Comparison of ENCODE assay signal across 8 cellular contexts in genomic region chr3:12750223-12750622, GRCh38. TPM values are rescaled to one million over a fixed set of nuclear protein-coding genes. Genes with fewer than 3 reads are reported as not detected.
DNase-seq lines count a peak whose midpoint lies in the region; ATAC-seq, FAIRE-seq and TF ChIP-seq lines count a peak whose summit lies in the region.

No MANE protein-coding gene starts in this region.

- TF ChIP-seq POLR2A in GM12878 (IDR thresholded peaks at IDR 0.05; ENCODE audit: low read depth, low read length) = no peak

- TF ChIP-seq RAD21 in GM12878 (IDR thresholded peaks at IDR 0.05; ENCODE audit: insufficient read depth, low read depth, low read length) = no peak

- H2BK12ac ChIP-seq in mesenchymal stem cell (ENCODE audit: low read length in 2 of 2) = no peak overlapping the region

- H3K9me3 ChIP-seq in GM12878 (replicated peaks; ENCODE audit: control insufficient read depth, insufficient read depth, low read length) (no peaks in the 10 kb centered on the region), mesenchymal stem cell (ENCODE audit: control insufficient read depth, low read length) (no peaks in the 10 kb centered on the region)

- H3K4me3 ChIP-seq in GM12878 (no peak overlapping the region), mesenchymal stem cell (ENCODE audit: insufficient read depth in 1 of 2, low read depth in 1 of 2, low read length in 2 of 2) (no peak overlapping the region)

- TF ChIP-seq EP300 in GM12878 (IDR thresholded peaks at IDR 0.05; ENCODE audit: borderline replicate concordance in 1 of 2, control insufficient read depth in 1 of 2, low read depth in 2 of 2, low read length in 2 of 2) = no peak

- SMC1A ChIA-PET in GM12878 (lab: Charles Lee; ENCODE audit: uncharacterized antibody, unreplicated experiment) = interaction anchor here (0.8 kb wide), 1 partner anchor 9 kb away, joined by 6 read pairs; the partner anchor contains the start of gene TMEM40

- H4K91ac ChIP-seq in mesenchymal stem cell (ENCODE audit: low read length) = no peak overlapping the region

- no peaks in the 10 kb centered on the region for H3K79me1 ChIP-seq in mesenchymal stem cell (replicated peaks; ENCODE audit: low read length, poor library complexity, severe bottlenecking)

- H3K4me1 ChIP-seq in GM12878 (ENCODE audit: control insufficient read depth, insufficient read depth, low read length) (peaks cover 22% of the 10 kb centered on the region), mesenchymal stem cell (ENCODE audit: control insufficient read depth, insufficient read depth, low read depth, low read length) (peaks cover 4% of the 10 kb centered on the region)

- no peak overlapping the region for H3K9ac ChIP-seq in GM12878 (ENCODE audit: control insufficient read depth, insufficient read depth, low read length)
- H3K9ac ChIP-seq in mesenchymal stem cell (ENCODE audit: low read length) = peak overlapping the region; percentile 50

- in situ Hi-C loops in G401 (cut with HindIII; ENCODE audit: low sequenced_read_pairs) (no loop called here), GM12878 (cut with MboI) (no loop called here)

- H3K27me3 ChIP-seq in GM12878 (replicated peaks in 1 of 2; ENCODE audit: control insufficient read depth in 2 of 2, insufficient read depth in 2 of 2, low read length in 1 of 2) (no peaks in the 10 kb centered on the region), mesenchymal stem cell (ENCODE audit: control insufficient read depth in 1 of 2, insufficient read depth in 1 of 2, low read length in 2 of 2) (peaks cover 0 to 25% of the 10 kb centered on the region in 2 experiments)

- H3K14ac ChIP-seq in mesenchymal stem cell (ENCODE audit: low read length in 2 of 2) = no peak overlapping the region

- no peak overlapping the region for H2BK5ac ChIP-seq in mesenchymal stem cell (ENCODE audit: low read depth, low read length, poor library complexity, severe bottlenecking)

- no peak overlapping the region for H3K23ac ChIP-seq in mesenchymal stem cell (ENCODE audit: low read length in 2 of 2)

- POLR2A ChIA-PET in GM12878 (lab: Charles Lee) = interaction anchor here (2.0 kb wide), 1 partner anchor 9 kb away, joined by 6 read pairs; the partner anchor contains the start of gene TMEM40

- no peak overlapping the region for H3K4me2 ChIP-seq in GM12878 (ENCODE audit: control insufficient read depth, insufficient read depth)
- H3K4me2 ChIP-seq in mesenchymal stem cell (ENCODE audit: low read length, poor library complexity, severe bottlenecking) = no peak overlapping the region

- H3K18ac ChIP-seq in mesenchymal stem cell (ENCODE audit: low read depth in 1 of 2, low read length in 2 of 2) = no peak overlapping the region

- WGBS in GM12878 (ENCODE audit: insufficient coverage, insufficient replicate concordance, low lambda C conversion rate, missing lambda C conversion rate) = 20% methylated on average over 3 of the region's 3 CpGs
- WGBS in mesenchymal stem cell = 28% methylated on average over 3 of the region's 3 CpGs

- DNase-seq in G401 (ENCODE audit: low spot score) (peak; percentile 89), HS-5 (ENCODE audit: low read depth) (peak; percentile 56), GM12878 (ENCODE audit: low read depth, low spot score) (no peak), mesenchymal stem cell (peak; percentile 64), putamen (ENCODE audit: low spot score) (no peak)
- DNase-seq in effector CD4-positive, alpha-beta T cell = no peak
- no peak for DNase-seq in activated CD4-positive, alpha-beta T cell treated with anti-CD3 and anti-CD28 coated beads for 48 hours

- TF ChIP-seq CTCF in GM12878 (IDR thresholded peaks at IDR 0.05 in 2 of 3, conservative IDR thresholded peaks at IDR 0.05 in 1 of 3; ENCODE audit: control insufficient read depth in 2 of 3, extremely low read depth in 1 of 3, insufficient read depth in 1 of 3, low read depth in 3 of 3, low read length in 3 of 3) = no peak

- H3K36me3 ChIP-seq in GM12878 (ENCODE audit: control insufficient read depth in 2 of 2, insufficient read depth in 2 of 2, low read length in 1 of 2) = no peaks in the 10 kb centered on the region
- no peaks in the 10 kb centered on the region for H3K36me3 ChIP-seq in mesenchymal stem cell (ENCODE audit: control insufficient read depth in 1 of 2, insufficient read depth in 2 of 2, low read depth in 1 of 2, low read length in 2 of 2)

- no peak overlapping the region for H2AK5ac ChIP-seq in mesenchymal stem cell (ENCODE audit: low read length, severe bottlenecking)

- CTCF ChIA-PET in GM12878 (lab: Yijun Ruan, JAX) = no interaction called here

- intact Hi-C loops in GM12878 (cut with micrococcal nuclease; ENCODE audit: unreplicated experiment) = no loop called here

- no peak overlapping the region for H3K4ac ChIP-seq in mesenchymal stem cell (ENCODE audit: low read depth in 1 of 2, low read length in 2 of 2)

- no TSS peak for BruUV-seq in GM12878 (replicated peaks; lab: Mats Ljungman, UMichigan)

- no peaks in the 10 kb centered on the region for H4K20me1 ChIP-seq in GM12878 (ENCODE audit: control insufficient read depth, insufficient read depth)

- FAIRE-seq in GM12878 (lab: Jason Lieb, UNC) = no peak

- no peak overlapping the region for H2BK15ac ChIP-seq in mesenchymal stem cell (ENCODE audit: low read depth, poor library complexity, severe bottlenecking)

- RAD21 ChIA-PET in GM12878 (lab: Charles Lee; ENCODE audit: unreplicated experiment) = no interaction called here

- 0 out of 2 replicates have a peak overlapping the region, but pooled peaks have one; percentile 3 for H3K27ac ChIP-seq in GM12878 (ENCODE audit: control insufficient read depth, insufficient read depth)
- peak overlapping the region; percentile 6 for H3K27ac ChIP-seq in mesenchymal stem cell (ENCODE audit: low read length, poor library complexity, severe bottlenecking)

- H3K79me2 ChIP-seq in GM12878 (ENCODE audit: control insufficient read depth, insufficient read depth, low read length) = no peaks in the 10 kb centered on the region

- peak overlapping the region; percentile 55 for H4K8ac ChIP-seq in mesenchymal stem cell (ENCODE audit: low read length)

- H2AFZ ChIP-seq in GM12878 (ENCODE audit: control insufficient read depth, low read depth, low read length) (peak overlapping the region; percentile 25), mesenchymal stem cell (ENCODE audit: low read depth, low read length) (no peak overlapping the region)

- no peak overlapping the region for H2BK120ac ChIP-seq in mesenchymal stem cell (ENCODE audit: low read depth, low read length)

- ATAC-seq in GM12878 = peak; percentile 24
- no peak for ATAC-seq in HG03457 (IDR thresholded peaks at IDR 0.05; ENCODE audit: unreplicated experiment)

TF ChIP-seq in GM12878, 131 proteins besides CTCF, POLR2A, EP300 and RAD21:
- no peak for TF ChIP-seq FOS (IDR thresholded peaks at IDR 0.05; ENCODE audit: borderline replicate concordance, extremely low read depth, insufficient read length)
- no peak for TF ChIP-seq SRF (IDR thresholded peaks at IDR 0.05; ENCODE audit: low read depth in 2 of 2, low read length in 2 of 2)
- TF ChIP-seq TCF3 (IDR thresholded peaks at IDR 0.05; ENCODE audit: borderline replicate concordance, insufficient read depth, low read depth, low read length) = 0 out of 2 replicates have a peak, but pooled peaks have one; percentile 4

RNA-seq across cellular contexts. Expression of gene TMEM40, which starts 8.8 kb away (rescaled TPM):
- not detected in 2 replicates for total RNA-seq in G401 (2014; rRNA removed; shearing (Covaris generic))
- not detected in 2 replicates for total RNA-seq in GM12878 (2013; cell fraction: nucleolus; rRNA removed)
- total RNA-seq in GM12878 (2014; rRNA removed) (0.33 TPM in 1 of 2 replicates, not detected in the other), GM12878 (2014; rRNA removed; fragmentation: Illumina TruSeq; extraction: Trizol) (not detected in 2 replicates), GM12878 (2021) (0.11 TPM in 1 of 2 replicates, not detected in the other)
- polyA plus RNA-seq in GM12878 (2011; ENCODE audit: low read depth) = not detected
- polyA plus RNA-seq in GM12878 (2011; rRNA removed) (0.10 and 0.27 TPM in 2 replicates), GM12878 (2014; fragmentation: Illumina TruSeq; extraction: Trizol) (0.10 TPM in 1 of 2 replicates, not detected in the other), GM12878 (2014; fragmentation: Nextera tagmentation; extraction: Ambion mirVana) (under 1 TPM; 0.13 to 0.35 TPM), GM12878 (2014; rRNA removed) (0.19 TPM in 1 of 2 replicates, not detected in the other), GM12878 (2016; fragmentation: Nextera tagmentation; extraction: Ambion mirVana) (under 1 TPM; 0.33 to 0.46 TPM)
- polyA plus RNA-seq in GM12878 (2011; cell fraction: cytosol; rRNA removed) = 0.22 and 0.25 TPM in 2 replicates
- polyA plus RNA-seq in GM12878 (2011; cell fraction: nucleus; rRNA removed) = 0.21 and 0.32 TPM in 2 replicates
- 0.11 and 0.25 TPM in 2 replicates for polyA plus RNA-seq in GM12878 (2012)
- polyA minus RNA-seq in GM12878 (2011; rRNA and poly(A)+ RNA removed) = 0.67 TPM in 1 of 2 replicates, not detected in the other
- polyA minus RNA-seq in GM12878 (2011; cell fraction: cytosol; rRNA and poly(A)+ RNA removed) = not detected in 2 replicates
- not detected in 2 replicates for polyA minus RNA-seq in GM12878 (2011; cell fraction: nucleus; rRNA and poly(A)+ RNA removed)
- 0.08 TPM for polyA plus RNA-seq in mesenchymal stem cell (2013, experiment 1 of 2)
- 0.03 TPM for polyA plus RNA-seq in mesenchymal stem cell (2013, experiment 2 of 2)

RNA-seq across cellular contexts. Expression of gene CAND2, which starts 46.3 kb away (rescaled TPM):
- total RNA-seq in G401 (2014; rRNA removed; shearing (Covaris generic)) = 19.2 and 20.2 TPM in 2 replicates
- 0.46 and 1.2 TPM in 2 replicates for total RNA-seq in GM12878 (2013; cell fraction: nucleolus; rRNA removed)
- 0.73 and 0.82 TPM in 2 replicates for total RNA-seq in GM12878 (2014; rRNA removed)
- total RNA-seq in GM12878 (2014; rRNA removed; fragmentation: Illumina TruSeq; extraction: Trizol) = 0.36 and 0.37 TPM in 2 replicates
- 1.6 and 1.9 TPM in 2 replicates for total RNA-seq in GM12878 (2021)
- 0.14 TPM for polyA plus RNA-seq in GM12878 (2011; ENCODE audit: low read depth)
- 0.03 and 0.10 TPM in 2 replicates for polyA plus RNA-seq in GM12878 (2011; rRNA removed)
- polyA plus RNA-seq in GM12878 (2011; cell fraction: cytosol; rRNA removed) = 0.04 and 0.07 TPM in 2 replicates
- polyA plus RNA-seq in GM12878 (2011; cell fraction: nucleus; rRNA removed) = 0.15 and 0.41 TPM in 2 replicates
- 0.24 and 0.32 TPM in 2 replicates for polyA plus RNA-seq in GM12878 (2012)
- polyA plus RNA-seq in GM12878 (2014; fragmentation: Illumina TruSeq; extraction: Trizol) = 0.06 and 0.40 TPM in 2 replicates
- under 1 TPM; 0.03 to 0.11 TPM for polyA plus RNA-seq in GM12878 (2014; fragmentation: Nextera tagmentation; extraction: Ambion mirVana)
- 0.61 and 0.82 TPM in 2 replicates for polyA plus RNA-seq in GM12878 (2014; rRNA removed)
- 1 to 10 TPM in 1 of 2 experiments, under 1 TPM in 1; 0.64 to 1.0 TPM for polyA plus RNA-seq in GM12878 (2016; fragmentation: Nextera tagmentation; extraction: Ambion mirVana)
- 0.10 TPM in 1 of 2 replicates, not detected in the other for polyA minus RNA-seq in GM12878 (2011; rRNA and poly(A)+ RNA removed)
- polyA minus RNA-seq in GM12878 (2011; cell fraction: cytosol; rRNA and poly(A)+ RNA removed) = not detected in 2 replicates
- not detected in 2 replicates for polyA minus RNA-seq in GM12878 (2011; cell fraction: nucleus; rRNA and poly(A)+ RNA removed)
- 3.9 TPM for polyA plus RNA-seq in mesenchymal stem cell (2013, experiment 1 of 2)
- polyA plus RNA-seq in mesenchymal stem cell (2013, experiment 2 of 2) = 3.7 TPM

Comparison
In these comparisons a context has a peak if more than half of its experiments do, and no peak if none do; other contexts are left out.
1. DNase-seq: peak in G401 (single experiment), HS-5 (single experiment) and mesenchymal stem cell (single experiment); none in GM12878 (single experiment), effector CD4-positive, alpha-beta T cell (single experiment), activated CD4-positive, alpha-beta T cell treated with anti-CD3 and anti-CD28 coated beads for 48 hours (single experiment) and putamen (single experiment).